In the genomic region with DNA sequence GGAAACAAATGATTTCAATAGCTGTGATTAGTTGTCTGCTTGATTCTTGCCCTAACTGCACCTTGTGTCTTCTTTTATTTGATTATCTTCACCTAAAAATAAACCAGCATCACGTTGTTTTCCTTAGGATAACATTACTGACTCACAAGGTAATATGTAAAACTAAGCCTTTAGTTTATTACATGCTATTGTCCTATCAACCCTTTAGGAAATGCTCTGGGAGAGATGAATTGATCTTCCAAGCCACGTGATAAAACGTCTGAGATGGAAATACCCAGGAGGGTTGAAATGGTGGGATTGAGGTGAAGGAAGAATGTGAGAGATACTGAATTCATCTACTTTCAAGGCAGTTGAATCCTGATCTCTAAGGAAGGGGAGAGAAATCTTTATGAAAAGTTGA, we compare ENCODE assay signal across 21 cellular contexts. TPM values are rescaled to one million over a fixed set of nuclear protein-coding genes. Genes with fewer than 3 reads are reported as not detected.
"Had no signal": no experiment of that assay in that cellular context is flagged by ENCODE, and none has a peak within 500 bp of the region (broad histone marks: within the 10 kb centered on the region; RNA-seq: fewer than 3 reads in every experiment).

No MANE protein-coding gene starts in this region.

- H3K9me3 ChIP-seq: esophagus muscularis mucosa, heart right ventricle, neutrophil, sigmoid colon had no signal

- H3K36me3 Mint-ChIP-seq: activated naive CD8-positive, alpha-beta T cell treated with anti-CD3 and anti-CD28 coated beads, Interleukin-2, amount 10 ng/mL, durations not matched to agents 7 days and 5 days; brain; natural killer cell treated with Interleukin-12 subunit alpha and Interleukin-12 subunit beta and Interleukin-15 and Interleukin-18, amount 100 ng/mL, for 72 hours had no signal

- H3K27me3 ChIP-seq: esophagus muscularis mucosa, heart right ventricle, sigmoid colon had no signal

- H3K9me3 Mint-ChIP-seq: activated naive CD8-positive, alpha-beta T cell treated with anti-CD3 and anti-CD28 coated beads, Interleukin-2, amount 10 ng/mL, durations not matched to agents 7 days and 5 days; activated T-helper 1 cell treated with anti-CD3 and anti-CD28 coated beads, Interleukin-12 subunit alpha, Interleukin-12 subunit beta, Interleukin-2, Interleukin-4 antibody, amounts not matched to agents 30 ng/mL and 10 ng/mL and 1 ng/mL, durations not matched to agents 14 hours and 24 hours and 36 hours; central memory CD8-positive, alpha-beta T cell; natural killer cell treated with Interleukin-12 subunit alpha and Interleukin-12 subunit beta and Interleukin-15 and Interleukin-18, amount 100 ng/mL, for 72 hours had no signal

- H3K27ac Mint-ChIP-seq: activated naive CD8-positive, alpha-beta T cell treated with anti-CD3 and anti-CD28 coated beads, Interleukin-2, amount 10 ng/mL, durations not matched to agents 7 days and 5 days; activated T-helper 1 cell treated with anti-CD3 and anti-CD28 coated beads, Interleukin-12 subunit alpha, Interleukin-12 subunit beta, Interleukin-2, Interleukin-4 antibody, amounts not matched to agents 30 ng/mL and 10 ng/mL and 1 ng/mL, durations not matched to agents 14 hours and 24 hours and 36 hours; brain; natural killer cell treated with Interleukin-12 subunit alpha and Interleukin-12 subunit beta and Interleukin-15 and Interleukin-18, amount 100 ng/mL, for 72 hours had no signal

- H3K4me3 Mint-ChIP-seq: activated naive CD8-positive, alpha-beta T cell treated with anti-CD3 and anti-CD28 coated beads, Interleukin-2, amount 10 ng/mL, durations not matched to agents 7 days and 5 days; activated T-helper 1 cell treated with anti-CD3 and anti-CD28 coated beads, Interleukin-12 subunit alpha, Interleukin-12 subunit beta, Interleukin-2, Interleukin-4 antibody, amounts not matched to agents 30 ng/mL and 10 ng/mL and 1 ng/mL, durations not matched to agents 14 hours and 24 hours and 36 hours; brain; central memory CD8-positive, alpha-beta T cell; natural killer cell treated with Interleukin-12 subunit alpha and Interleukin-12 subunit beta and Interleukin-15 and Interleukin-18, amount 100 ng/mL, for 72 hours had no signal

- H3K4me1 Mint-ChIP-seq: activated naive CD8-positive, alpha-beta T cell treated with anti-CD3 and anti-CD28 coated beads, Interleukin-2, amount 10 ng/mL, durations not matched to agents 7 days and 5 days; brain; central memory CD8-positive, alpha-beta T cell had no signal

- H3K27ac ChIP-seq: coronary artery, esophagus muscularis mucosa, neutrophil, sigmoid colon, WERI-Rb-1 had no signal

- H3K4me3 ChIP-seq: coronary artery, esophagus muscularis mucosa, heart right ventricle, sigmoid colon had no signal

- H3K4me1 ChIP-seq: esophagus muscularis mucosa, sigmoid colon had no signal

- ATAC-seq: natural killer cell treated with Interleukin-12 subunit alpha and Interleukin-12 subunit beta and Interleukin-15 and Interleukin-18, amount 100 ng/mL, for 72 hours had no signal

- DNase-seq: activated CD4-positive, alpha-beta T cell treated with anti-CD3 and anti-CD28 coated beads, Interleukin-2, amount 50 U/mL, for 48 hours; activated naive CD8-positive, alpha-beta T cell treated with anti-CD3 and anti-CD28 coated beads, Interleukin-2, amount 10 ng/mL, durations not matched to agents 7 days and 5 days; activated T-cell treated with anti-CD3 and anti-CD28 coated beads for 4 hours; mesendoderm; sigmoid colon; stimulated activated CD4-positive, alpha-beta T cell treated with anti-CD3 and anti-CD28 coated beads, Interleukin-12 subunit alpha, Interleukin-12 subunit beta, amount 100 ng/mL, for 4 hours; stimulated activated CD4-positive, alpha-beta T cell treated with anti-CD3 and anti-CD28 coated beads, Interleukin-1b, Interleukin-23, amount 100 ng/mL, for 48 hours; stimulated activated CD8-positive, alpha-beta memory T cell treated with anti-CD3 and anti-CD28 coated beads, Interleukin-4, amount 100 ng/mL, for 48 hours; stimulated activated naive CD4-positive, alpha-beta T cell; SW 1271; WERI-Rb-1 had no signal

- H3K36me3 ChIP-seq: esophagus muscularis mucosa, heart right ventricle, neutrophil, sigmoid colon, WERI-Rb-1 had no signal

- H3K27me3 Mint-ChIP-seq: activated naive CD8-positive, alpha-beta T cell treated with anti-CD3 and anti-CD28 coated beads, Interleukin-2, amount 10 ng/mL, durations not matched to agents 7 days and 5 days had no signal

- FAIRE-seq: endometrium had no signal

RNA-seq across cellular contexts. Expression of a gene that starts 34.5 kb away (rescaled TPM):
- total RNA-seq: activated T-helper 1 cell treated with anti-CD3 and anti-CD28 coated beads, Interleukin-12 subunit alpha, Interleukin-12 subunit beta, Interleukin-2, Interleukin-4 antibody, amounts not matched to agents 30 ng/mL and 10 ng/mL and 1 ng/mL, durations not matched to agents 14 hours and 24 hours and 36 hours; natural killer cell treated with Interleukin-12 subunit alpha and Interleukin-12 subunit beta and Interleukin-15 and Interleukin-18, amount 100 ng/mL, for 72 hours; T-helper 2 cell treated with Interferon-gamma antibody and Interleukin-4, amounts not matched to agents 100 ng/mL and 5 ng/mL, for 36 hours had no signal
